25 cellular contexts compared by ENCODE assay signal in the genomic region with DNA sequence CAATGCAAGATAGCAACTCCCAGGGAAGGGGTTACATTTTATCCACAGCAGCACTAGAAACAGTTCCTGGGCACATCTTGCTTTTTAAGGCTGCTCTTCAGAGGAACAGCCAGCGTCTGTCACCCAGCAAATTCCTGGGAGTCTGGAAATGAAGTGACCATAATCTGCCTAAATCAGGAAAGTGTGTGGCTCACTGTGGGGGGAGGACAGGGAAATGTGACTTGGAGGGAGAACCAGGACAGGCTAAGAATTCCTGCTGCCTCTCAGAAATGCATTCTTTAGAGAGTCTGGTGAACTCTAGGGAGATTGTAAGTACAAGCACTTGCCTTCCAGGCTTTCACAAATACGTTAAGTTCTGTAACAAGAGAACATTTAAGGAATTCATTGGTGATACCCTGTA.
DNase-seq lines count a peak whose midpoint lies in the region; ATAC-seq and TF ChIP-seq lines count a peak whose summit lies in the region.
"Had no signal": no experiment of that assay in that cellular context is flagged by ENCODE, and none has a peak within 500 bp of the region (broad histone marks: within the 10 kb centered on the region; RNA-seq: fewer than 3 reads in every experiment).

No MANE protein-coding gene starts in this region.

- peak overlapping the region; percentile 3; the same call in 1 of the 2 replicates for H2BK20ac ChIP-seq in IMR-90 (ENCODE audit: low read depth, low read length)

- no peak for TF ChIP-seq RAD21 in IMR-90 (IDR thresholded peaks at IDR 0.05; ENCODE audit: low read length)

- no peak overlapping the region for H2BK120ac ChIP-seq in IMR-90 (ENCODE audit: low read depth, low read length)

- H2BK5ac ChIP-seq in IMR-90 (ENCODE audit: low read depth, low read length, poor library complexity, severe bottlenecking) = no peak overlapping the region

- H3K79me2 ChIP-seq in mammary epithelial cell (ENCODE audit: insufficient read depth, low read length) = no peaks in the 10 kb centered on the region

- WGBS in IMR-90 (ENCODE audit: extremely low coverage in 2 of 2, insufficient read length in 1 of 2), 2 experiments = 17% methylated on average over 1 of the region's 2 CpGs; no CpG with 5 or more reads in 1 of the 2 experiments
- 40% methylated on average over 2 of the region's 2 CpGs for WGBS in mammary epithelial cell (ENCODE audit: low coverage, missing lambda C conversion rate)

- in situ Hi-C loops in IMR-90 (cut with MboI; ENCODE audit: low sequenced_read_pairs) = no loop called here
- in situ Hi-C loops in mammary epithelial cell (cut with MboI; ENCODE audit: low sequenced_read_pairs in 2 of 2) = no loop called here

- H3K27ac ChIP-seq in IMR-90 (ENCODE audit: insufficient read depth, low read length) = no peak overlapping the region
- no peak overlapping the region for H3K27ac ChIP-seq in mammary epithelial cell (ENCODE audit: insufficient read depth, low read depth, low read length)
- no peak overlapping the region for H3K27ac ChIP-seq in lower lobe of right lung
- H3K27ac ChIP-seq: BLaER1 treated with 17β-estradiol and CSF1 and Interleukin-3, amounts not matched to agents 10 nM and 100 nM had no signal

- H3K4me2 ChIP-seq in IMR-90 (ENCODE audit: low read depth, low read length) = no peak overlapping the region
- no peak overlapping the region for H3K4me2 ChIP-seq in mammary epithelial cell (ENCODE audit: insufficient read depth, low read depth, low read length)
- H3K4me2 ChIP-seq: BLaER1 treated with 17β-estradiol and CSF1 and Interleukin-3, amounts not matched to agents 10 nM and 100 nM had no signal

- H3K27me3 ChIP-seq in IMR-90 (ENCODE audit: control insufficient read depth, insufficient read depth, low read length) = no peaks in the 10 kb centered on the region
- H3K27me3 ChIP-seq in mammary epithelial cell (ENCODE audit: insufficient read depth, low read length) = no peaks in the 10 kb centered on the region
- no peaks in the 10 kb centered on the region for H3K27me3 ChIP-seq in lower lobe of right lung (ENCODE audit: low read depth)
- H3K27me3 ChIP-seq: BLaER1 treated with 17β-estradiol and CSF1 and Interleukin-3, amounts not matched to agents 10 nM and 100 nM had no signal

- H2AFZ ChIP-seq in IMR-90 (replicated peaks; ENCODE audit: low read length, poor library complexity) = no peak overlapping the region
- peak overlapping the region; percentile 48 for H2AFZ ChIP-seq in mammary epithelial cell (ENCODE audit: low read depth, low read length)

- H3K9me1 ChIP-seq in IMR-90 (ENCODE audit: insufficient read depth, low read length) = no peaks in the 10 kb centered on the region

- H4K5ac ChIP-seq in IMR-90 (ENCODE audit: low read depth, low read length) = no peak overlapping the region

- no peak overlapping the region for H3K14ac ChIP-seq in IMR-90 (replicated peaks; ENCODE audit: low read depth, low read length)

- no peak overlapping the region for H2AK9ac ChIP-seq in IMR-90 (replicated peaks; ENCODE audit: low read depth, low read length, poor library complexity)

- no peak overlapping the region for H3K18ac ChIP-seq in IMR-90 (ENCODE audit: low read depth, low read length)

- H3K4me1 ChIP-seq in IMR-90 (ENCODE audit: control insufficient read depth, insufficient read depth, low read length) = peaks cover 1% of the 10 kb centered on the region; the same call in 1 of the 2 replicates
- peaks cover 22% of the 10 kb centered on the region for H3K4me1 ChIP-seq in mammary epithelial cell (ENCODE audit: insufficient read depth, low read length)
- no peaks in the 10 kb centered on the region for H3K4me1 ChIP-seq in lower lobe of right lung
- H3K4me1 ChIP-seq: BLaER1 treated with 17β-estradiol and CSF1 and Interleukin-3, amounts not matched to agents 10 nM and 100 nM; Caco-2 had no signal

- no peak for TF ChIP-seq POLR2A in IMR-90 (IDR thresholded peaks at IDR 0.05; ENCODE audit: low read depth, low read length)

- dilution Hi-C loops in IMR-90 (cut with HindIII; ENCODE audit: low sequenced_read_pairs, unreplicated experiment) (no loop called here), mammary epithelial cell (cut with HindIII; ENCODE audit: low sequenced_read_pairs) (no loop called here)

- H4K20me1 ChIP-seq in IMR-90 (ENCODE audit: insufficient read depth, low read length) (no peaks in the 10 kb centered on the region), mammary epithelial cell (ENCODE audit: insufficient read depth, low read length) (no peaks in the 10 kb centered on the region)
- H4K20me1 ChIP-seq: BLaER1 treated with 17β-estradiol and CSF1 and Interleukin-3, amounts not matched to agents 10 nM and 100 nM had no signal

- H3K23ac ChIP-seq in IMR-90 (ENCODE audit: low read depth, low read length) = no peak overlapping the region

- DNase-seq in AG08395 (ENCODE audit: low spot score) (peak; percentile 50), IMR-90 (no peak), mammary epithelial cell (no peak), lower lobe of right lung (no peak), NCI-H1048 (lab: John Stamatoyannopoulos, UW) (no peak), hypothalamus (lab: John Stamatoyannopoulos, UW) (no peak)
- DNase-seq: activated CD4-positive, alpha-beta T cell treated with anti-CD3 and anti-CD28 coated beads for 1 hour; activated gamma-delta T cell; activated naive CD8-positive, alpha-beta T cell treated with anti-CD3 and anti-CD28 coated beads, Interleukin-2, amount 50 U/mL, for 24 hours; Caco-2; cortex of kidney; DMS79; glutamatergic neuron; KG1; mesenchymal stem cell; naive B cell; NCI-H1694; NCI-H2171 treated with DMSO at 0.1 percent for 48 hours; NCI-H526 treated with DMSO at 0.1 percent for 48 hours; retina; stimulated activated CD4-positive, alpha-beta T cell treated with anti-CD3 and anti-CD28 coated beads, Interleukin-4, amount 100 ng/mL, for 1 hour had no signal

- H3K79me1 ChIP-seq in IMR-90 (ENCODE audit: low read depth in 1 of 2, low read length in 2 of 2) = no peaks in the 10 kb centered on the region

- intact Hi-C loops in IMR-90 (cut with micrococcal nuclease) (no loop called here), mammary epithelial cell (cut with micrococcal nuclease) (no loop called here), lower lobe of right lung (cut with DNase I) (no loop called here)

- POLR2A ChIA-PET in IMR-90 (lab: Charles Lee; ENCODE audit: unreplicated experiment) = no interaction called here

- H3K9ac ChIP-seq in IMR-90 (ENCODE audit: low read depth, low read length) (no peak overlapping the region), mammary epithelial cell (ENCODE audit: insufficient read depth, low read length) (no peak overlapping the region)
- H3K9ac ChIP-seq: BLaER1 treated with 17β-estradiol and CSF1 and Interleukin-3, amounts not matched to agents 10 nM and 100 nM had no signal

- no peak overlapping the region for H2BK15ac ChIP-seq in IMR-90 (ENCODE audit: low read depth, low read length)

- H3K9me3 ChIP-seq in IMR-90 (ENCODE audit: control insufficient read depth, insufficient read depth, low read length) = peaks cover 17% of the 10 kb centered on the region
- H3K9me3 ChIP-seq in mammary epithelial cell (replicated peaks; ENCODE audit: insufficient read depth, low read length) = peaks cover 3% of the 10 kb centered on the region
- no peaks in the 10 kb centered on the region for H3K9me3 ChIP-seq in lower lobe of right lung
- H3K9me3 ChIP-seq: Caco-2 had no signal

- H3K4ac ChIP-seq in IMR-90 (ENCODE audit: low read depth, low read length) = no peak overlapping the region

- no peak overlapping the region for H2AK5ac ChIP-seq in IMR-90 (ENCODE audit: low read depth, low read length)

- BruUV-seq in IMR-90 (replicated peaks; lab: Mats Ljungman, UMichigan) (no TSS peak), mammary epithelial cell (replicated peaks; lab: Mats Ljungman, UMichigan) (no TSS peak)

- H4K8ac ChIP-seq in IMR-90 (ENCODE audit: low read depth in 2 of 2, low read length in 2 of 2) = no peak overlapping the region; a peak in 1 of 4 replicates

- ATAC-seq in IMR-90 (ENCODE audit: low read depth) (no peak), lower lobe of right lung (peak; percentile 16 to 68), HG03280 (IDR thresholded peaks at IDR 0.05; ENCODE audit: unreplicated experiment) (no peak), GM21737 (IDR thresholded peaks at IDR 0.05; ENCODE audit: unreplicated experiment) (no peak)
- ATAC-seq: activated naive CD8-positive, alpha-beta T cell treated with anti-CD3 and anti-CD28 coated beads, Interleukin-2, amount 50 U/mL, for 24 hours; stimulated activated memory B cell treated with anti-CD40 and anti-IgM and Interleukin-4, amounts not matched to agents 10 μg/mL and 1 μg/mL and 100 μg/mL, for 72 hours had no signal

- no peaks in the 10 kb centered on the region for H3K36me3 ChIP-seq in IMR-90 (ENCODE audit: control insufficient read depth, insufficient read depth, low read length)
- H3K36me3 ChIP-seq in mammary epithelial cell (ENCODE audit: insufficient read depth, low read length) = no peaks in the 10 kb centered on the region
- no peaks in the 10 kb centered on the region for H3K36me3 ChIP-seq in lower lobe of right lung
- H3K36me3 ChIP-seq: BLaER1 treated with 17β-estradiol and CSF1 and Interleukin-3, amounts not matched to agents 10 nM and 100 nM had no signal

- CTCF ChIA-PET in IMR-90 (lab: Yijun Ruan, JAX) (no interaction called here), mammary epithelial cell (lab: Charles Lee; ENCODE audit: low non-redundant PET) (no interaction called here)

- TF ChIP-seq CTCF in IMR-90 (conservative IDR thresholded peaks at IDR 0.05; ENCODE audit: low read depth, low read length) (no peak), mammary epithelial cell (conservative IDR thresholded peaks at IDR 0.05 in 1 of 2, IDR thresholded peaks at IDR 0.05 in 1 of 2; ENCODE audit: extremely low read depth in 1 of 2, insufficient read depth in 1 of 2, low read depth in 1 of 2, low read length in 2 of 2) (no peak), lower lobe of right lung (IDR thresholded peaks at IDR 0.05) (no peak)

- no peak overlapping the region for H3K56ac ChIP-seq in IMR-90 (ENCODE audit: extremely low read depth, insufficient read depth, low read length)

- no peak overlapping the region for H3K4me3 ChIP-seq in IMR-90 (ENCODE audit: insufficient read depth, low read depth, low read length)
- no peak overlapping the region for H3K4me3 ChIP-seq in mammary epithelial cell (replicated peaks in 1 of 3; ENCODE audit: insufficient read depth in 1 of 3, low read depth in 2 of 3, low read length in 3 of 3)
- H3K4me3 ChIP-seq in lower lobe of right lung = no peak overlapping the region
- H3K4me3 ChIP-seq: BLaER1 treated with 17β-estradiol and CSF1 and Interleukin-3, amounts not matched to agents 10 nM and 100 nM had no signal

- H4K91ac ChIP-seq in IMR-90 (ENCODE audit: insufficient read depth, low read depth, low read length) = no peak overlapping the region

TF ChIP-seq in IMR-90, 13 proteins besides CTCF, POLR2A, EP300 and RAD21 (continues in another document):
- no peak for TF ChIP-seq MXI1 (IDR thresholded peaks at IDR 0.05; ENCODE audit: borderline replicate concordance, low read depth, low read length)
- no peak for TF ChIP-seq CEBPB (IDR thresholded peaks at IDR 0.05; ENCODE audit: low read depth, low read length)

Comparison
In these comparisons a context has a peak if more than half of its experiments do, and no peak if none do; other contexts are left out.
1. ATAC-seq: peak in lower lobe of right lung (2 of 2); none in IMR-90 (single experiment), HG03280 (single experiment) and GM21737 (single experiment).